ENCODE assay signal across 28 cellular contexts in genomic region chr3:27146786-27147185, GRCh38.
"Had no signal": no experiment of that assay in that cellular context is flagged by ENCODE, and none has a peak within 500 bp of the region (broad histone marks: within the 10 kb centered on the region; RNA-seq: fewer than 3 reads in every experiment).

No MANE protein-coding gene starts in this region.

- H3K4me3 ChIP-seq: K562, SJCRH30 had no signal

- FAIRE-seq: K562 had no signal

- H3K27ac ChIP-seq: brain microvascular endothelial cell, SJCRH30, VCaP had no signal

- H3K36me3 ChIP-seq: brain microvascular endothelial cell, SJCRH30 had no signal

- H3K9me3 ChIP-seq: SJCRH30 had no signal

- DNase-seq: activated B cell treated with CpG ODN at 0.5 μM for 24 hours; activated CD4-positive, alpha-beta memory T cell treated with anti-CD3 and anti-CD28 coated beads for 36 hours; activated CD4-positive, alpha-beta T cell treated with anti-CD3 and anti-CD28 coated beads for 4 hours; activated CD4-positive, alpha-beta T cell treated with anti-CD3 and anti-CD28 coated beads, Interleukin-2, amount 50 U/mL, for 1 hour; activated CD4-positive, CD25-positive, alpha-beta regulatory T cell treated with anti-CD3 and anti-CD28 coated beads, Interleukin-2, amount 50 U/mL, for 72 hours; activated CD8-positive, alpha-beta memory T cell treated with anti-CD3 and anti-CD28 coated beads for 24 hours; activated CD8-positive, alpha-beta memory T cell treated with anti-CD3 and anti-CD28 coated beads, Interleukin-2, amount 10 ng/mL, durations not matched to agents 7 days and 5 days; activated CD8-positive, alpha-beta memory T cell treated with anti-CD3 and anti-CD28 coated beads, Interleukin-2, amount 50 U/mL, for 48 hours; activated effector memory CD4-positive, alpha-beta T cell treated with Interleukin-2 at 50 U/mL for 16 hours; activated naive CD4-positive, alpha-beta T cell treated with anti-CD3 and anti-CD28 coated beads, Interleukin-2, amount 50 U/mL, for 16 hours; activated naive CD8-positive, alpha-beta T cell treated with anti-CD3 and anti-CD28 coated beads for 36 hours; activated T-cell treated with anti-CD3 and anti-CD28 coated beads, Interleukin-2, amount 50 U/mL, for 48 hours; amniotic stem cell; aorta; brain microvascular endothelial cell; NCI-H1105; NCI-H1417 treated with DMSO at 0.1 percent for 48 hours; NCI-H187 treated with DMSO at 0.1 percent for 48 hours; NCI-H2081; NCI-H446 treated with DMSO at 0.1 percent for 48 hours; NCI-H524 treated with DMSO at 0.1 percent for 48 hours; SHP77; SJCRH30; T-helper 1 cell; T-helper 2 cell; T-helper 9 cell had no signal

- ATAC-seq: activated CD8-positive, alpha-beta memory T cell treated with anti-CD3 and anti-CD28 coated beads, Interleukin-2, amount 10 ng/mL, durations not matched to agents 7 days and 5 days; K562 had no signal

- H3K4me1 ChIP-seq: SJCRH30 had no signal

- H3K27me3 ChIP-seq: brain microvascular endothelial cell, SJCRH30 had no signal
